In the genomic region with DNA sequence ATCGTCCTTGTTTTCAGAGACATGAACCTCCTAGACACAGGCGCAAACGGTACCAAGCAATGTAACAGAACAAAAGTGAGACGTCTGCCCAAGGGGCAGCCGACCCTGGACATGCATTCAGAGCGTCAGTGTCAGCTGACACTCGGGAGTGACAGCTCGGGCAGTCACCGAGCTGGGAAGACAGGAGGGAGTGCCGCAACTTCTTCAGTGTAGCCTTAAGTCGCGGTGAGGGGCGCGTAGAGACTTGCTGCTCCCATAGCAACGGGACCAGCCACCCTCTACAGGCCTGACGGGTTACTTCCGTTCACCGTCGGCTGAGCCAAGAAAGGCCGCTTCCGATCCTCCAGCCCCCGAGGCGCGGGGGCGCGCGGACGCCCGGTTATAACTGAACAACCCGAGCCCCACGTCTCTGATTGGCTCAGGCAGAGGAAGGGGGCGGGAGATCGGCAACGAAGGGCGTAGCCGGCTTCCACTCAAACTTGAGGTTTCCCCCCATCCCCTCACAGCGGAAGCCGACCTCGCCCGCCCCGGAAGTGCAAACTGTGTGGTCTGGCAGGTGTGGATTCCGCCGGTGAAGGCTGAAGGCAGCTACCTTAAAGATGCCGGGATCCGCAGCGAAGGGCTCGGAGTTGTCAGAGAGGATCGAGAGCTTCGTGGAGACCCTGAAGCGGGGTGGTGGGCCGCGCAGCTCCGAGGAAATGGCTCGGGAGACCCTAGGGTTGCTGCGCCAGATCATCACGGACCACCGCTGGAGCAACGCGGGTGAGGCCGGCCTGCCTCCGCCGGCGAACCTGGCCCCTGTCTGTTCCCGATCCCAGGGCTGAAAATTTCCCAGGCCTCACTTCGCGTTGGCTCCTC, we compare ENCODE assay signal across 8 cellular contexts. TPM values are rescaled to one million over a fixed set of nuclear protein-coding genes. Genes with fewer than 3 reads are reported as not detected.
DNase-seq lines count a peak whose midpoint lies in the region; ATAC-seq and TF ChIP-seq lines count a peak whose summit lies in the region.

A gene (plus strand): TSS at position 530 of the 858 bp plus-strand sequence. CDS start 70 bp downstream, at position 600.

- no peaks in the 10 kb centered on the region for H3K9me3 ChIP-seq in testis

- H3K27me3 ChIP-seq in testis = no peaks in the 10 kb centered on the region

- H3K36me3 ChIP-seq in testis (ENCODE audit: low read depth, missing control alignments) = no peaks in the 10 kb centered on the region

- peaks cover 27 to 38% of the 10 kb centered on the region in 2 donors for H3K36me3 Mint-ChIP-seq in activated naive CD4-positive, alpha-beta T cell treated with anti-CD3 and anti-CD28 coated beads, Interleukin-2, amount 50 U/mL, for 72 hours

- ATAC-seq in HG02610 (IDR thresholded peaks at IDR 0.05; ENCODE audit: unreplicated experiment) (peak; percentile 98), omental fat pad (ENCODE audit: low FRiP score) (peak; percentile 99)
- ATAC-seq in activated naive CD4-positive, alpha-beta T cell treated with anti-CD3 and anti-CD28 coated beads, Interleukin-2, amount 50 U/mL, for 72 hours = peak; percentile 97 to 98

- TF ChIP-seq CTCF in omental fat pad (IDR thresholded peaks at IDR 0.05) (no peak), testis (IDR thresholded peaks at IDR 0.05) (peak; percentile 8 to 47 (median 36))

- no peaks in the 10 kb centered on the region for H3K9me3 Mint-ChIP-seq in activated naive CD4-positive, alpha-beta T cell treated with anti-CD3 and anti-CD28 coated beads, Interleukin-2, amount 50 U/mL, for 72 hours

- peaks cover 10% of the 10 kb centered on the region for H3K4me1 ChIP-seq in testis

- WGBS in testis, 2 donors = 1 to 7% methylated on average over 3 to 66 of the region's 66 CpGs

- H3K4me3 ChIP-seq in GM08714 (ENCODE audit: low read length) = peak within 1 kb of the TSS; percentile 78
- peak within 1 kb of the TSS; percentile 75 to 82 for H3K4me3 ChIP-seq in testis

- intact Hi-C loops in testis (cut with DNase I; ENCODE audit: low total_unique reads) = no loop called here

- peak; percentile 95 for DNase-seq in NCI-H1092 treated with DMSO at 0.1 percent for 48 hours (lab: John Stamatoyannopoulos, UW)
- peak; percentile 68 for DNase-seq in SKM-1 (lab: John Stamatoyannopoulos, UW; ENCODE audit: unreplicated experiment)
- peak; percentile 98 to 99 for DNase-seq in activated naive CD4-positive, alpha-beta T cell treated with anti-CD3 and anti-CD28 coated beads, Interleukin-2, amount 50 U/mL, for 72 hours (ENCODE audit: low spot score in 2 of 2)
- DNase-seq in glomerular endothelial cell (ENCODE audit: extremely low read depth, low read depth, low spot score) = no peak
- DNase-seq in omental fat pad (ENCODE audit: low spot score) = peak; percentile 88
- DNase-seq in testis = peak; percentile 99

- H3K27ac Mint-ChIP-seq in activated naive CD4-positive, alpha-beta T cell treated with anti-CD3 and anti-CD28 coated beads, Interleukin-2, amount 50 U/mL, for 72 hours = peak within 1 kb of the TSS; percentile 93 to 95

- peak within 1 kb of the TSS; percentile 80 to 88 for H3K27ac ChIP-seq in testis

- peak; percentile 47 for TF ChIP-seq POLR2A in testis (IDR thresholded peaks at IDR 0.05)

RNA-seq across cellular contexts. Expression of the gene that starts here (rescaled TPM):
- 10 to 100 TPM; 40.1 to 63.7 TPM for total RNA-seq in activated naive CD4-positive, alpha-beta T cell treated with anti-CD3 and anti-CD28 coated beads, Interleukin-2, amount 50 U/mL, for 72 hours
- 118 and 158 TPM in 2 replicates for total RNA-seq in glomerular endothelial cell
- total RNA-seq in omental fat pad = 10 to 100 TPM; 23.6 to 42.0 (median 35.2) TPM
- 10 to 100 TPM; 39.4 to 40.4 TPM for total RNA-seq in testis
- 124 TPM for polyA plus RNA-seq in testis (ENCODE audit: insufficient read depth, low read depth, low replicate concordance)

Comparison
In these comparisons a context has a peak if more than half of its experiments do, and no peak if none do; other contexts are left out.
1. CTCF ChIP-seq: peak in testis (3 of 3); none in omental fat pad (0 of 3).
2. Peak in every context shown above with its lines, with median percentiles within 50 percentile points of each other: ATAC-seq.